Comparison of ENCODE assay signal across 24 cellular contexts in the genomic region with DNA sequence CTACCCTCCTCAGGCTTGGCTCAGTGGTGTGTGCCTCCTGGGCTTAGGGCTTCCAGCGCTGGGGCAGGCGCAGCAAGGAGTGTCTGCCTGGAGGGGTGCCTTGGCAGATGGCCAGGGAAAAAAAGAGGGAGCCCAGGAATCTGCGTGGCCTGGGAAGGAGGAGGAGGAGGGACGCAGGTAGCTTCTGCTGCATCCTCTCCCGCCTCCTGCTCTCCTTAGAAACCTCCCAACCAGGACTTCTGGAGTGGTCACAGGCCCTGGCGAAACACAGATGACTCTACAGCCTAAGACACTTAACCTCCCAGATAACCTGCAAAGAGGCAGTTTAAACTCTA. TPM values are rescaled to one million over a fixed set of nuclear protein-coding genes. Genes with fewer than 3 reads are reported as not detected.
DNase-seq lines count a peak whose midpoint lies in the region; ATAC-seq and FAIRE-seq lines count a peak whose summit lies in the region.
"Had no signal": no experiment of that assay in that cellular context is flagged by ENCODE, and none has a peak within 500 bp of the region (broad histone marks: within the 10 kb centered on the region; RNA-seq: fewer than 3 reads in every experiment).

No MANE protein-coding gene starts in this region.

- no peak overlapping the region for H3K4me3 ChIP-seq in mesenchymal stem cell (ENCODE audit: insufficient read depth in 1 of 2, low read depth in 1 of 2, low read length in 2 of 2)
- H3K4me3 ChIP-seq in small intestine (ENCODE audit: low read depth in 1 of 2, low read length in 2 of 2), result no peak overlapping the region
- H3K4me3 ChIP-seq: heart right ventricle had no signal

- H3K9ac ChIP-seq in mesenchymal stem cell (ENCODE audit: low read length), result no peak overlapping the region

- H3K23ac ChIP-seq in mesenchymal stem cell (ENCODE audit: low read length in 2 of 2), result no peak overlapping the region

- no peak overlapping the region for H3K4me2 ChIP-seq in mesenchymal stem cell (ENCODE audit: low read length, poor library complexity, severe bottlenecking)

- no CpG with 5 or more reads among the region's 6 CpGs for WGBS in mesenchymal stem cell
- WGBS in small intestine, 3 donors, result 75 to 94% (median 82%) methylated on average over 6 of the region's 6 CpGs

- H2BK15ac ChIP-seq in mesenchymal stem cell (ENCODE audit: low read depth, poor library complexity, severe bottlenecking), result peak overlapping the region; percentile 19

- H2BK12ac ChIP-seq in mesenchymal stem cell (ENCODE audit: low read length in 2 of 2), result no peak overlapping the region

- no peak overlapping the region for H2BK120ac ChIP-seq in mesenchymal stem cell (ENCODE audit: low read depth, low read length)

- H2AFZ ChIP-seq in mesenchymal stem cell (ENCODE audit: low read depth, low read length), result no peak overlapping the region

- H3K27me3 ChIP-seq in mesenchymal stem cell (ENCODE audit: control insufficient read depth in 1 of 2, insufficient read depth in 1 of 2, low read length in 2 of 2) (no peaks in the 10 kb centered on the region), small intestine (ENCODE audit: control insufficient read depth in 2 of 2, insufficient read depth in 2 of 2, low read length in 2 of 2) (no peaks in the 10 kb centered on the region)

- H3K36me3 ChIP-seq in mesenchymal stem cell (ENCODE audit: control insufficient read depth in 1 of 2, insufficient read depth in 2 of 2, low read depth in 1 of 2, low read length in 2 of 2) (peaks cover 3 to 38% of the 10 kb centered on the region in 2 experiments), small intestine (ENCODE audit: control insufficient read depth in 2 of 2, insufficient read depth in 2 of 2, low read length in 2 of 2) (no peaks in the 10 kb centered on the region)

- H3K4me1 ChIP-seq in mesenchymal stem cell (ENCODE audit: control insufficient read depth, insufficient read depth, low read depth, low read length) (peaks cover 79% of the 10 kb centered on the region), small intestine (ENCODE audit: control insufficient read depth in 2 of 2, insufficient read depth in 1 of 2, low read depth in 1 of 2, low read length in 1 of 2) (peaks cover 2 to 11% of the 10 kb centered on the region in 2 donors)

- H3K4ac ChIP-seq in mesenchymal stem cell (ENCODE audit: low read depth in 1 of 2, low read length in 2 of 2), result no peak overlapping the region

- ATAC-seq in HG02610 (IDR thresholded peaks at IDR 0.05; ENCODE audit: unreplicated experiment), result no peak
- ATAC-seq: HCT116; heart right ventricle; left colon; natural killer cell treated with Interleukin-12 subunit alpha and Interleukin-12 subunit beta and Interleukin-15 and Interleukin-18, amount 100 ng/mL, for 72 hours had no signal

- DNase-seq in DMS 273 (lab: John Stamatoyannopoulos, UW; ENCODE audit: unreplicated experiment) (peak; percentile 57), DMS 273 treated with DMSO at 0.1 percent for 48 hours (lab: John Stamatoyannopoulos, UW) (no peak), mesenchymal stem cell (no peak), small intestine (no peak), AG08396 (ENCODE audit: low spot score) (no peak)
- DNase-seq: activated CD4-positive, alpha-beta T cell treated with anti-CD3 and anti-CD28 coated beads, Interleukin-2, amount 50 U/mL, for 4 hours; activated CD8-positive, alpha-beta memory T cell treated with anti-CD3 and anti-CD28 coated beads, Interleukin-2, amount 50 U/mL, for 48 hours; activated gamma-delta T cell; CD8-positive, alpha-beta memory T cell; heart right ventricle; Kasumi-1; left colon; NCI-H2081 treated with DMSO at 0.1 percent for 48 hours; NCI-H510A; substantia nigra; T-helper 9 cell had no signal

- FAIRE-seq in small intestine (lab: Jason Lieb, UNC), result no peak
- FAIRE-seq: endothelial cell of umbilical vein had no signal

- peak overlapping the region; percentile 13 for H2AK5ac ChIP-seq in mesenchymal stem cell (ENCODE audit: low read length, severe bottlenecking)

- no peak overlapping the region for H3K18ac ChIP-seq in mesenchymal stem cell (ENCODE audit: low read depth in 1 of 2, low read length in 2 of 2)

- no peak overlapping the region for H2BK5ac ChIP-seq in mesenchymal stem cell (ENCODE audit: low read depth, low read length, poor library complexity, severe bottlenecking)

- no peaks in the 10 kb centered on the region for H3K79me1 ChIP-seq in mesenchymal stem cell (replicated peaks; ENCODE audit: low read length, poor library complexity, severe bottlenecking)

- no peak overlapping the region for H3K14ac ChIP-seq in mesenchymal stem cell (ENCODE audit: low read length in 2 of 2)

- H3K9me3 ChIP-seq in mesenchymal stem cell (ENCODE audit: control insufficient read depth, low read length), result no peaks in the 10 kb centered on the region
- H3K9me3 ChIP-seq in small intestine (ENCODE audit: control insufficient read depth, low read depth), result no peaks in the 10 kb centered on the region
- H3K9me3 ChIP-seq: heart right ventricle had no signal

- no peak overlapping the region for H4K91ac ChIP-seq in mesenchymal stem cell (ENCODE audit: low read length)

- H3K27ac ChIP-seq in angular gyrus (ENCODE audit: low read depth, low read length) (peak overlapping the region; percentile 51), mesenchymal stem cell (ENCODE audit: low read length, poor library complexity, severe bottlenecking) (no peak overlapping the region), temporal lobe (ENCODE audit: low read depth, low read length) (peak overlapping the region; percentile 30), small intestine (ENCODE audit: low read depth in 1 of 2, low read length in 1 of 2) (no peak overlapping the region)
- H3K27ac ChIP-seq: 22Rv1 had no signal

- H4K8ac ChIP-seq in mesenchymal stem cell (ENCODE audit: low read length), result no peak overlapping the region

RNA-seq across cellular contexts. Expression of gene BCAR1, which starts 7.3 kb away (rescaled TPM):
- polyA plus RNA-seq in mesenchymal stem cell (2013, experiment 1 of 2), result 169 TPM
- polyA plus RNA-seq in mesenchymal stem cell (2013, experiment 2 of 2), result 176 TPM
- 17.2 TPM for total RNA-seq in temporal lobe
- 100 to 1,000 TPM in 1 of 3 donors, 10 to 100 TPM in 2; 61.1 to 105 (median 94.2) TPM for polyA plus RNA-seq in small intestine
- total RNA-seq: natural killer cell treated with Interleukin-12 subunit alpha and Interleukin-12 subunit beta and Interleukin-15 and Interleukin-18, amount 100 ng/mL, for 72 hours had no signal
- polyA plus RNA-seq: CD8-positive, alpha-beta memory T cell had no signal

RNA-seq across cellular contexts. Expression of gene CTRB1, which starts 40.0 kb away (rescaled TPM):
- polyA plus RNA-seq in mesenchymal stem cell (2013, experiment 1 of 2), result not detected
- polyA plus RNA-seq in mesenchymal stem cell (2013, experiment 2 of 2), result not detected
- not detected for total RNA-seq in temporal lobe
- polyA plus RNA-seq in small intestine, result 10 to 100 TPM in 1 of 3 donors, 1 to 10 TPM in 1, under 1 TPM in 1; 0.27 to 23.7 (median 7.0) TPM
- total RNA-seq: CD8-positive, alpha-beta memory T cell; endothelial cell of umbilical vein; natural killer cell treated with Interleukin-12 subunit alpha and Interleukin-12 subunit beta and Interleukin-15 and Interleukin-18, amount 100 ng/mL, for 72 hours; progenitor cell of endocrine pancreas had no signal
- polyA plus RNA-seq: CD8-positive, alpha-beta memory T cell; endothelial cell of umbilical vein had no signal

RNA-seq across cellular contexts. Expression of gene CTRB2, which starts 51.8 kb away (rescaled TPM):
- polyA plus RNA-seq in mesenchymal stem cell (2013, experiment 1 of 2), result not detected
- polyA plus RNA-seq in mesenchymal stem cell (2013, experiment 2 of 2), result not detected
- not detected for total RNA-seq in temporal lobe
- polyA plus RNA-seq in small intestine, result 10 to 100 TPM in 2 of 3 donors, under 1 TPM in 1; 0.34 to 19.2 (median 13.0) TPM
- total RNA-seq: CD8-positive, alpha-beta memory T cell; endothelial cell of umbilical vein; natural killer cell treated with Interleukin-12 subunit alpha and Interleukin-12 subunit beta and Interleukin-15 and Interleukin-18, amount 100 ng/mL, for 72 hours had no signal
- polyA plus RNA-seq: CD8-positive, alpha-beta memory T cell; endothelial cell of umbilical vein had no signal

Comparison
In these comparisons a context has a peak if more than half of its experiments do, and no peak if none do; other contexts are left out.
1. H3K27ac ChIP-seq: peak in angular gyrus (single experiment) and temporal lobe (single experiment); none in mesenchymal stem cell (single experiment) and small intestine (0 of 2).